In genomic region chr9:27196383-27196782, GRCh38 we compare ENCODE assay signal across 22 cellular contexts.
"Had no signal": no experiment of that assay in that cellular context is flagged by ENCODE, and none has a peak within 500 bp of the region (broad histone marks: within the 10 kb centered on the region; RNA-seq: fewer than 3 reads in every experiment).

No MANE protein-coding gene starts in this region.

- DNase-seq: activated naive CD4-positive, alpha-beta T cell treated with Interleukin-2 at 50 U/mL for 16 hours; activated naive CD8-positive, alpha-beta T cell treated with anti-CD3 and anti-CD28 coated beads for 36 hours; activated T-cell treated with anti-CD3 and anti-CD28 coated beads, Interleukin-2, amount 50 U/mL, for 1 hour; cortex of kidney; erythroblast; glutamatergic neuron; immature natural killer cell; kidney glomerular epithelial cell; left ventricle myocardium inferior; naive thymus-derived CD8-positive, alpha-beta T cell; small intestine; stimulated activated CD4-positive, alpha-beta T cell treated with anti-CD3 and anti-CD28 coated beads, Interleukin-2, amount 100 ng/mL, for 24 hours; stimulated activated naive CD8-positive, alpha-beta T cell treated with anti-CD3 and anti-CD28 coated beads, Interleukin-15, amount 100 ng/mL, for 72 hours; T-helper 9 cell had no signal

- H3K27me3 ChIP-seq: hepatocyte, neural progenitor cell, tibial nerve had no signal

- H3K4me1 ChIP-seq: neural progenitor cell had no signal

- H3K4me1 Mint-ChIP-seq: immature natural killer cell; naive thymus-derived CD8-positive, alpha-beta T cell; neural progenitor cell; stimulated activated effector memory CD8-positive, alpha-beta T cell treated with anti-CD3 and anti-CD28 coated beads, Interleukin-12 subunit alpha, Interleukin-12 subunit beta, amount 100 ng/mL, for 72 hours; WTC11 had no signal

- H3K9me3 Mint-ChIP-seq: activated naive CD8-positive, alpha-beta T cell treated with anti-CD3 and anti-CD28 coated beads for 36 hours; activated T-helper 2 cell treated with anti-CD3 and anti-CD28 coated beads, Interferon-gamma antibody, Interleukin-2, Interleukin-4, amounts not matched to agents 10 μg/mL and 5 μg/mL and 100 μg/mL, durations not matched to agents 14 hours and 24 hours and 36 hours; mesothelial cell of epicardium; naive thymus-derived CD8-positive, alpha-beta T cell; neural progenitor cell; stimulated activated effector memory CD8-positive, alpha-beta T cell treated with anti-CD3 and anti-CD28 coated beads, Interleukin-12 subunit alpha, Interleukin-12 subunit beta, amount 100 ng/mL, for 72 hours; stimulated activated naive CD8-positive, alpha-beta T cell treated with anti-CD3 and anti-CD28 coated beads, Interleukin-15, amount 100 ng/mL, for 72 hours; WTC11 had no signal

- H3K36me3 ChIP-seq: neural progenitor cell, tibial nerve had no signal

- ATAC-seq: naive thymus-derived CD8-positive, alpha-beta T cell; sciatic nerve; stimulated activated effector memory CD8-positive, alpha-beta T cell treated with anti-CD3 and anti-CD28 coated beads, Interleukin-12 subunit alpha, Interleukin-12 subunit beta, amount 100 ng/mL, for 72 hours; stimulated activated naive CD8-positive, alpha-beta T cell treated with anti-CD3 and anti-CD28 coated beads, Interleukin-15, amount 100 ng/mL, for 72 hours; WTC11 had no signal

- H3K9me3 ChIP-seq: left ventricle myocardium inferior, tibial nerve had no signal

- H3K4me3 ChIP-seq: hepatocyte, left ventricle myocardium inferior, neural progenitor cell, tibial nerve had no signal

- H3K27me3 Mint-ChIP-seq: activated naive CD8-positive, alpha-beta T cell treated with anti-CD3 and anti-CD28 coated beads for 36 hours had no signal

- H3K4me3 Mint-ChIP-seq: activated naive CD8-positive, alpha-beta T cell treated with anti-CD3 and anti-CD28 coated beads for 36 hours; immature natural killer cell; mesothelial cell of epicardium; naive thymus-derived CD8-positive, alpha-beta T cell; neural progenitor cell; stimulated activated effector memory CD8-positive, alpha-beta T cell treated with anti-CD3 and anti-CD28 coated beads, Interleukin-12 subunit alpha, Interleukin-12 subunit beta, amount 100 ng/mL, for 72 hours; stimulated activated naive CD8-positive, alpha-beta T cell treated with anti-CD3 and anti-CD28 coated beads, Interleukin-15, amount 100 ng/mL, for 72 hours; WTC11 had no signal

- H3K27ac Mint-ChIP-seq: activated naive CD8-positive, alpha-beta T cell treated with anti-CD3 and anti-CD28 coated beads for 36 hours; activated T-helper 2 cell treated with anti-CD3 and anti-CD28 coated beads, Interferon-gamma antibody, Interleukin-2, Interleukin-4, amounts not matched to agents 10 μg/mL and 5 μg/mL and 100 μg/mL, durations not matched to agents 14 hours and 24 hours and 36 hours; immature natural killer cell; mesothelial cell of epicardium; naive thymus-derived CD8-positive, alpha-beta T cell; neural progenitor cell; stimulated activated effector memory CD8-positive, alpha-beta T cell treated with anti-CD3 and anti-CD28 coated beads, Interleukin-12 subunit alpha, Interleukin-12 subunit beta, amount 100 ng/mL, for 72 hours; stimulated activated naive CD8-positive, alpha-beta T cell treated with anti-CD3 and anti-CD28 coated beads, Interleukin-15, amount 100 ng/mL, for 72 hours; WTC11 had no signal

- H3K27ac ChIP-seq: hepatocyte, neural progenitor cell, tibial nerve had no signal

- H3K36me3 Mint-ChIP-seq: activated naive CD8-positive, alpha-beta T cell treated with anti-CD3 and anti-CD28 coated beads for 36 hours; immature natural killer cell; mesothelial cell of epicardium; naive thymus-derived CD8-positive, alpha-beta T cell; neural progenitor cell; stimulated activated effector memory CD8-positive, alpha-beta T cell treated with anti-CD3 and anti-CD28 coated beads, Interleukin-12 subunit alpha, Interleukin-12 subunit beta, amount 100 ng/mL, for 72 hours; WTC11 had no signal
